1 cellular context compared by ENCODE assay signal in genomic region chr3:1082024-1082633, GRCh38.
TF ChIP-seq lines count a peak whose summit lies in the region.

No MANE protein-coding gene starts in this region.

TF ChIP-seq in K562, 482 proteins besides CTCF, POLR2A, EP300 and RAD21 (continued from another document):
- no peak for TF ChIP-seq AFF1 (IDR thresholded peaks at IDR 0.05; ENCODE audit: low read depth in 1 of 2, partially characterized antibody in 2 of 2)
- TF ChIP-seq POLR2B (IDR thresholded peaks at IDR 0.05; ENCODE audit: low read depth, partially characterized antibody) = no peak
- no peak for TF ChIP-seq HMG20A (CRISPR knock-in tag; conservative IDR thresholded peaks at IDR 0.05)
